1 cellular context compared by ENCODE assay signal in genomic region chr14:92748259-92749016, GRCh38.
TF ChIP-seq lines count a peak whose summit lies in the region.

Gene LGMN, minus strand, starts transcription at chr14:92748627. Its CDS starts 15,841 bp downstream, at chr14:92732786.

TF ChIP-seq in WTC11, 78 proteins besides CTCF, POLR2A, EP300 and RAD21 (continued from another document and continues in another):
- TF ChIP-seq PRDM15 (CRISPR knock-in tag; IDR thresholded peaks at IDR 0.05) (no peak), JAZF1 (CRISPR knock-in tag; IDR thresholded peaks at IDR 0.05) (no peak), TCF7 (CRISPR knock-in tag; IDR thresholded peaks at IDR 0.05; ENCODE audit: low read depth) (no peak), ZNF423 (CRISPR knock-in tag; IDR thresholded peaks at IDR 0.05) (no peak), ZBTB21 (CRISPR knock-in tag; IDR thresholded peaks at IDR 0.05; ENCODE audit: borderline replicate concordance) (0 out of 2 replicates have a peak, but pooled peaks have one; percentile 59), NR1H2 (CRISPR knock-in tag; IDR thresholded peaks at IDR 0.05) (no peak), MAX (CRISPR knock-in tag; IDR thresholded peaks at IDR 0.05) (peak; percentile 82), MXD4 (CRISPR knock-in tag; IDR thresholded peaks at IDR 0.05; ENCODE audit: borderline replicate concordance) (no peak), EMX1 (CRISPR knock-in tag; IDR thresholded peaks at IDR 0.05) (no peak), ATF2 (CRISPR knock-in tag; IDR thresholded peaks at IDR 0.05; ENCODE audit: borderline replicate concordance, low read depth) (no peak), ZNF232 (CRISPR knock-in tag; IDR thresholded peaks at IDR 0.05) (no peak), CREB1 (CRISPR knock-in tag; IDR thresholded peaks at IDR 0.05) (peak; percentile 52; the same call in 1 of the 2 replicates), AR (CRISPR knock-in tag; IDR thresholded peaks at IDR 0.05) (no peak), TEAD1 (CRISPR knock-in tag; IDR thresholded peaks at IDR 0.05) (peak; percentile 67; the same call in 1 of the 2 replicates), ARID4B (CRISPR knock-in tag; IDR thresholded peaks at IDR 0.05; ENCODE audit: borderline replicate concordance) (peak; percentile 85; the same call in 1 of the 2 replicates), CDX4 (CRISPR knock-in tag; IDR thresholded peaks at IDR 0.05; ENCODE audit: borderline replicate concordance) (no peak), NFE2L1 (CRISPR knock-in tag; IDR thresholded peaks at IDR 0.05) (no peak), MLX (CRISPR knock-in tag; IDR thresholded peaks at IDR 0.05) (no peak), GRHL2 (CRISPR knock-in tag; IDR thresholded peaks at IDR 0.05; ENCODE audit: insufficient replicate concordance, severe bottlenecking) (no peak), E2F5 (CRISPR knock-in tag; IDR thresholded peaks at IDR 0.05) (no peak), E2F1 (CRISPR knock-in tag; IDR thresholded peaks at IDR 0.05) (0 out of 2 replicates have a peak, but pooled peaks have one; percentile 35), CBFB (CRISPR knock-in tag; IDR thresholded peaks at IDR 0.05; ENCODE audit: low read depth) (no peak), OVOL2 (CRISPR knock-in tag; IDR thresholded peaks at IDR 0.05; ENCODE audit: borderline replicate concordance) (no peak), ATF3 (CRISPR knock-in tag; conservative IDR thresholded peaks at IDR 0.05) (no peak), STAT6 (CRISPR knock-in tag; conservative IDR thresholded peaks at IDR 0.05; ENCODE audit: low read depth) (no peak), IRF2 (CRISPR knock-in tag; IDR thresholded peaks at IDR 0.05; ENCODE audit: borderline replicate concordance, low read depth) (0 out of 2 replicates have a peak, but pooled peaks have one; percentile 17), JUN (CRISPR knock-in tag; IDR thresholded peaks at IDR 0.05) (peak; percentile 48; the same call in 1 of the 2 replicates), SMAD4 (CRISPR knock-in tag; IDR thresholded peaks at IDR 0.05) (no peak), HMGXB4 (CRISPR knock-in tag; IDR thresholded peaks at IDR 0.05) (0 out of 2 replicates have a peak, but pooled peaks have one; percentile 56), FOXK1 (CRISPR knock-in tag; IDR thresholded peaks at IDR 0.05) (peak; percentile 72; the same call in 1 of the 2 replicates), TEAD4 (CRISPR knock-in tag; IDR thresholded peaks at IDR 0.05) (0 out of 2 replicates have a peak, but pooled peaks have one; percentile 18), ZNF396 (CRISPR knock-in tag; IDR thresholded peaks at IDR 0.05; ENCODE audit: borderline replicate concordance) (no peak), GABPB1 (CRISPR knock-in tag; IDR thresholded peaks at IDR 0.05) (peak; percentile 75), SMAD3 (CRISPR knock-in tag; IDR thresholded peaks at IDR 0.05; ENCODE audit: borderline replicate concordance) (no peak; the same call in 1 of the 2 replicates), CREM (CRISPR knock-in tag; IDR thresholded peaks at IDR 0.05) (no peak)
